24 cellular contexts compared by ENCODE assay signal in genomic region chr5:179893076-179893957, GRCh38.
"Had no signal": no experiment of that assay in that cellular context is flagged by ENCODE, and none has a peak within 500 bp of the region (broad histone marks: within the 10 kb centered on the region; RNA-seq: fewer than 3 reads in every experiment).

No MANE protein-coding gene starts in this region.

- H2AFZ ChIP-seq: parathyroid adenoma had no signal

- H3K79me2 ChIP-seq: parathyroid adenoma had no signal

- H3K9ac ChIP-seq: parathyroid adenoma had no signal

- FAIRE-seq: colon, endometrium, frontal cortex, islet of Langerhans, urothelium cell line had no signal

- H3K4me3 ChIP-seq: left ventricle myocardium inferior, spleen, testis had no signal

- H3K4me1 ChIP-seq: left ventricle myocardium inferior, parathyroid adenoma had no signal

- ATAC-seq: activated CD4-positive, alpha-beta T cell treated with anti-CD3 and anti-CD28 coated beads for 36 hours; activated CD8-positive, alpha-beta memory T cell treated with anti-CD3 and anti-CD28 coated beads, Interleukin-2, amount 10 ng/mL, durations not matched to agents 7 days and 5 days; activated CD8-positive, alpha-beta T cell treated with anti-CD3 and anti-CD28 coated beads, Interleukin-2, amount 10 ng/mL, durations not matched to agents 7 days and 5 days; activated T-cell treated with anti-CD3 and anti-CD28 coated beads, Interleukin-2, amount 50 U/mL, for 72 hours; right cardiac atrium had no signal

- H3K27me3 ChIP-seq: spleen, testis had no signal

- H3K9me3 ChIP-seq: left ventricle myocardium inferior, spleen, testis had no signal

- H3K27ac ChIP-seq: left ventricle myocardium inferior, parathyroid adenoma, spleen, testis had no signal

- DNase-seq: activated B cell treated with CpG ODN at 0.5 μM for 24 hours; activated CD4-positive, alpha-beta T cell treated with anti-CD3 and anti-CD28 coated beads for 36 hours; activated CD8-positive, alpha-beta memory T cell treated with anti-CD3 and anti-CD28 coated beads, Interleukin-2, amount 10 ng/mL, durations not matched to agents 7 days and 5 days; activated CD8-positive, alpha-beta T cell treated with anti-CD3 and anti-CD28 coated beads, Interleukin-2, amount 10 ng/mL, durations not matched to agents 7 days and 5 days; activated naive CD4-positive, alpha-beta T cell treated with Interleukin-2 at 50 U/mL for 16 hours; activated T-cell treated with anti-CD3 and anti-CD28 coated beads for 4 hours; activated T-cell treated with anti-CD3 and anti-CD28 coated beads, Interleukin-2, amount 50 U/mL, for 72 hours; anterior cingulate cortex; dermis blood vessel endothelial cell; effector CD4-positive, alpha-beta T cell; left ventricle myocardium inferior; nucleus accumbens; spleen; stimulated activated naive CD4-positive, alpha-beta T cell treated with Interleukin-2 at 50 U/mL for 16 hours; T-helper 2 cell; testis; trophoblast cell had no signal
